Comparison of ENCODE assay signal across 8 cellular contexts in the genomic region with DNA sequence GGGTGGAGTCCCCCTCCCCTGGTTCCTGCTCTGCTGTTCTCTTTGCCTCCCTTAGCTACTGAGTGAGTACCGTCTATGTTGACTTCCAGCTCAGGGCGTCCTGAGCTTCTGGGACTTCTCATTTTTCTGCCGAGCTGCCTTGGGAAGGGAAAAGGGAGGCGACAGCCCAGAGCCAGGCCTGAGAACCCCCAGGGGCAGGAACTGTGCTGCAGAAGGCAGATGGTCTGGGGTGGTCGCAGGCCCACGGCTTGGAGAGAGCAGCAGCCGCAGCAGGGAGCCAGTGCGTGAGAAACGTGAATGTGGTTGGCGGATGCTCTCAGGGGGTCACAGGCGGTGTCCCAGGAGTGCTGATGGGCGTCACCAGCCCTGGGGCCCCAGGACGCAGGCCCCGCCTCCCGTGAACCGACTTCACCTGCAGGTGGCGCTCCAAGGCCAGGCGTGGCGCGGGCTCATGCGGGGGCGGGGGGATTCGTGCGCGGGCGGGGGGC. TPM values are rescaled to one million over a fixed set of nuclear protein-coding genes. Genes with fewer than 3 reads are reported as not detected.
DNase-seq lines count a peak whose midpoint lies in the region; ATAC-seq, FAIRE-seq and TF ChIP-seq lines count a peak whose summit lies in the region.

No MANE protein-coding gene starts in this region.

- H4K20me1 ChIP-seq in PC-9 (ENCODE audit: insufficient read depth): no peaks in the 10 kb centered on the region

- H2AFZ ChIP-seq in PC-9: no peak overlapping the region

- CTCF ChIA-PET in PC-9 (lab: Charles Lee): no interaction called here

- DNase-seq in ELF-1 (ENCODE audit: low read depth, low spot score): peak; percentile 76
- DNase-seq in PC-9: peak in 1 of 2 experiments; percentile 64
- peak; percentile 80 to 91 for DNase-seq in frontal cortex (ENCODE audit: low spot score in 2 of 2)
- no peak for DNase-seq in RKO (ENCODE audit: low spot score)
- no peak for DNase-seq in DMS79 treated with DMSO at 0.1 percent for 48 hours (lab: John Stamatoyannopoulos, UW)

- H3K27ac Mint-ChIP-seq in activated T-helper 17 cell treated with anti-CD3 and anti-CD28 coated beads, Interleukin-2, amount 50 U/mL, for 72 hours: peak overlapping the region; percentile 93

- H3K27me3 Mint-ChIP-seq in activated T-helper 17 cell treated with anti-CD3 and anti-CD28 coated beads, Interleukin-2, amount 50 U/mL, for 72 hours: no peaks in the 10 kb centered on the region

- intact Hi-C loops in PC-9 (cut with micrococcal nuclease; ENCODE audit: unreplicated experiment): loop anchor here (1.0 to 10.0 kb wide), 3 partner anchors 65 to 247 kb away; no protein-coding TSS in a partner anchor

- no peaks in the 10 kb centered on the region for H3K9me3 ChIP-seq in PC-9 (ENCODE audit: insufficient read depth, low read depth)

- peaks cover 6% of the 10 kb centered on the region for H3K9me3 Mint-ChIP-seq in activated T-helper 17 cell treated with anti-CD3 and anti-CD28 coated beads, Interleukin-2, amount 50 U/mL, for 72 hours

- H3K36me3 ChIP-seq in PC-9 (ENCODE audit: low read depth) (no peaks in the 10 kb centered on the region), rectal smooth muscle tissue (ENCODE audit: control insufficient read depth, insufficient read depth, low read length) (no peaks in the 10 kb centered on the region)

- H3K9me2 ChIP-seq in PC-9 (ENCODE audit: insufficient read depth): no peaks in the 10 kb centered on the region

- no TSS peak for BruUV-seq in PC-9 (replicated peaks; lab: Mats Ljungman, UMichigan)

- ATAC-seq in HG02943 (IDR thresholded peaks at IDR 0.05; ENCODE audit: low read depth, unreplicated experiment): peak; percentile 47
- peak; percentile 54 for ATAC-seq in activated T-helper 17 cell treated with anti-CD3 and anti-CD28 coated beads, Interleukin-2, amount 50 U/mL, for 72 hours (replicated peaks)

- H3K4me1 Mint-ChIP-seq in activated T-helper 17 cell treated with anti-CD3 and anti-CD28 coated beads, Interleukin-2, amount 50 U/mL, for 72 hours: no peaks in the 10 kb centered on the region

- H3K79me2 ChIP-seq in PC-9 (ENCODE audit: low read depth): no peaks in the 10 kb centered on the region

- POLR2A ChIA-PET in PC-9 (lab: Charles Lee; ENCODE audit: unreplicated experiment): no interaction called here

- H3K27ac ChIP-seq in PC-9 (no peak overlapping the region), rectal smooth muscle tissue (ENCODE audit: low read depth, low read length) (no peak overlapping the region)

- no peaks in the 10 kb centered on the region; the same call in 1 of the 2 replicates for H3F3A ChIP-seq in PC-9 (ENCODE audit: insufficient read depth, low read depth)

- H3K27me3 ChIP-seq in PC-9 (ENCODE audit: insufficient read depth, low read depth): no peaks in the 10 kb centered on the region
- no peaks in the 10 kb centered on the region for H3K27me3 ChIP-seq in rectal smooth muscle tissue (ENCODE audit: control insufficient read depth, insufficient read depth, low read length)

- H3K4me1 ChIP-seq in PC-9 (replicated peaks; ENCODE audit: insufficient read depth): peaks cover under 1% of the 10 kb centered on the region
- no peaks in the 10 kb centered on the region for H3K4me1 ChIP-seq in rectal smooth muscle tissue (ENCODE audit: control insufficient read depth, insufficient read depth, low read length)

- H3K36me3 Mint-ChIP-seq in activated T-helper 17 cell treated with anti-CD3 and anti-CD28 coated beads, Interleukin-2, amount 50 U/mL, for 72 hours (ENCODE audit: low read depth): peaks cover 7% of the 10 kb centered on the region

- H3K4me3 ChIP-seq in PC-9: no peak overlapping the region
- H3K4me3 ChIP-seq in rectal smooth muscle tissue (ENCODE audit: low read length): peak overlapping the region; percentile 50

- H3K4me3 Mint-ChIP-seq in activated T-helper 17 cell treated with anti-CD3 and anti-CD28 coated beads, Interleukin-2, amount 50 U/mL, for 72 hours: no peak overlapping the region

- TF ChIP-seq CTCF in PC-9 (conservative IDR thresholded peaks at IDR 0.05): peak; percentile 61

- peak overlapping the region; percentile 50 for H3K4me2 ChIP-seq in PC-9

- no peak overlapping the region for H3K9ac ChIP-seq in rectal smooth muscle tissue (ENCODE audit: low read length)

- no peak for FAIRE-seq in frontal cortex (lab: Jason Lieb, UNC)

RNA-seq across cellular contexts. Expression of gene PWWP2B, which starts 9.2 kb away (rescaled TPM):
- total RNA-seq in PC-9 (2021) (16.9 and 20.6 TPM in 2 replicates), frontal cortex (9.4 TPM)
- total RNA-seq in activated T-helper 17 cell treated with anti-CD3 and anti-CD28 coated beads, Interleukin-2, amount 50 U/mL, for 72 hours: 1 to 10 TPM; 1.5 to 3.1 TPM

RNA-seq across cellular contexts. Expression of gene LRRC27, which starts 55.8 kb away (rescaled TPM):
- total RNA-seq in PC-9 (2021) (10.0 and 17.5 TPM in 2 replicates), frontal cortex (20.0 TPM)
- total RNA-seq in activated T-helper 17 cell treated with anti-CD3 and anti-CD28 coated beads, Interleukin-2, amount 50 U/mL, for 72 hours: 1 to 10 TPM; 4.5 to 6.3 TPM

Comparison
In these comparisons a context has a peak if more than half of its experiments do, and no peak if none do; other contexts are left out.
1. DNase-seq: peak in ELF-1 (single experiment) and frontal cortex (2 of 2); none in RKO (single experiment) and DMS79 treated with DMSO at 0.1 percent for 48 hours (single experiment).